ENCODE assay signal across 17 cellular contexts in genomic region chr16:88696441-88696840, GRCh38. TPM values are rescaled to one million over a fixed set of nuclear protein-coding genes. Genes with fewer than 3 reads are reported as not detected.
DNase-seq lines count a peak whose midpoint lies in the region; ATAC-seq, FAIRE-seq and TF ChIP-seq lines count a peak whose summit lies in the region.
"Had no signal": no experiment of that assay in that cellular context is flagged by ENCODE, and none has a peak within 500 bp of the region (broad histone marks: within the 10 kb centered on the region; RNA-seq: fewer than 3 reads in every experiment).

No MANE protein-coding gene starts in this region.

- H3K36me3 ChIP-seq in HepG2 (replicated peaks in 1 of 2; ENCODE audit: control insufficient read depth in 1 of 2, insufficient read depth in 2 of 2, low read length in 2 of 2) (peaks cover 11 to 12% of the 10 kb centered on the region in 2 experiments; a peak in 4 of 5 replicates), right lobe of liver (peaks cover 0 to 9% (median 1%) of the 10 kb centered on the region in 4 donors), psoas muscle (ENCODE audit: insufficient read depth in 1 of 2, low read depth in 1 of 2) (peaks cover 3 to 50% of the 10 kb centered on the region in 2 donors)

- intact Hi-C loops in HepG2 (cut with micrococcal nuclease; ENCODE audit: unreplicated experiment): no loop called here
- intact Hi-C loops in right lobe of liver (cut with DNase I): no loop called here
- intact Hi-C loops in psoas muscle (cut with DNase I): no loop called here
- intact Hi-C loops in Right ventricle myocardium inferior (cut with DNase I): no loop called here

- DNase-seq in HepG2 (ENCODE audit: low spot score): no peak
- DNase-seq in right lobe of liver: no peak
- DNase-seq in T-cell: no peak
- no peak for DNase-seq in psoas muscle
- DNase-seq in ecto neural progenitor cell (ENCODE audit: low spot score): no peak
- DNase-seq in Right ventricle myocardium inferior (ENCODE audit: missing footprints): no peak
- DNase-seq: BE2C, DMS53, GF-D8, HCEC 1CT, HFFc6 had no signal

- TF ChIP-seq POLR2A in HepG2 (IDR thresholded peaks at IDR 0.05; ENCODE audit: insufficient read depth in 1 of 2, low read depth in 2 of 2, low read length in 2 of 2) (no peak), right lobe of liver (IDR thresholded peaks at IDR 0.05) (no peak)

- POLR2A ChIA-PET in HepG2 (lab: Yijun Ruan, JAX) (no interaction called here), T-cell (lab: Charles Lee) (no interaction called here)

- TF ChIP-seq RAD21 in HepG2 (CRISPR knock-in tag; IDR thresholded peaks at IDR 0.05): no peak

- CTCF ChIA-PET in HepG2 (lab: Yijun Ruan, JAX; ENCODE audit: low intra/inter-chr PET ratio, low total read pairs) (no interaction called here), T-cell (lab: Charles Lee) (no interaction called here)

- no peak overlapping the region for H3K27ac ChIP-seq in HepG2 (ENCODE audit: extremely low read length, insufficient read depth, low read length)
- no peak overlapping the region for H3K27ac ChIP-seq in right lobe of liver
- H3K27ac ChIP-seq in psoas muscle: peak overlapping the region; percentile 79
- H3K27ac ChIP-seq: HL-60 had no signal

- H3K27me3 ChIP-seq in HepG2 (ENCODE audit: control insufficient read depth in 1 of 2, insufficient read depth in 2 of 2, low read length in 2 of 2): peaks cover 22 to 31% of the 10 kb centered on the region in 2 experiments
- no peaks in the 10 kb centered on the region for H3K27me3 ChIP-seq in right lobe of liver
- no peaks in the 10 kb centered on the region for H3K27me3 ChIP-seq in psoas muscle (ENCODE audit: insufficient read depth in 3 of 3, low read length in 2 of 3)
- H3K27me3 ChIP-seq: BE2C had no signal

- H2AFZ ChIP-seq in HepG2 (ENCODE audit: low read length): no peak overlapping the region

- WGBS in HepG2 (ENCODE audit: low lambda C conversion rate): 87% methylated on average over 13 of the region's 14 CpGs
- 93% methylated on average over 6 of the region's 14 CpGs for WGBS in right lobe of liver (ENCODE audit: insufficient coverage, low coverage, low lambda C conversion rate, missing lambda C conversion rate)
- WGBS in psoas muscle, 3 donors: 86 to 88% (median 87%) methylated on average over 14 of the region's 14 CpGs

- no peak for FAIRE-seq in HepG2 (lab: Jason Lieb, UNC)
- FAIRE-seq: A204.1, GM19239, H1 had no signal

- no TSS peak for BruUV-seq in HepG2 (replicated peaks; lab: Mats Ljungman, UMichigan)

- no peaks in the 10 kb centered on the region for H4K20me1 ChIP-seq in HepG2 (ENCODE audit: insufficient read depth, low read length)

- peaks cover 15% of the 10 kb centered on the region for H3K36me3 Mint-ChIP-seq in T-cell

- H3K4me2 ChIP-seq in HepG2 (ENCODE audit: low read depth, low read length): no peak overlapping the region

- TF ChIP-seq CTCF in HepG2 (CRISPR knock-in tag; IDR thresholded peaks at IDR 0.05) (no peak), right lobe of liver (IDR thresholded peaks at IDR 0.05) (no peak), psoas muscle (IDR thresholded peaks at IDR 0.05) (no peak)

- H3K4me1 ChIP-seq in HepG2 (ENCODE audit: insufficient read depth, low read length): peaks cover 28% of the 10 kb centered on the region
- H3K4me1 ChIP-seq in right lobe of liver: peaks cover 0 to 4% (median 0%) of the 10 kb centered on the region in 4 donors
- peaks cover 12% of the 10 kb centered on the region for H3K4me1 ChIP-seq in psoas muscle
- H3K4me1 ChIP-seq: BE2C had no signal

- no peaks in the 10 kb centered on the region for H3K9me3 Mint-ChIP-seq in T-cell
- H3K9me3 Mint-ChIP-seq: CD14-positive monocyte, HFFc6 had no signal

- H3K4me1 Mint-ChIP-seq in T-cell: peaks cover 53 to 59% (median 58%) of the 10 kb centered on the region in 3 donors

- TF ChIP-seq EP300 in HepG2 (IDR thresholded peaks at IDR 0.05; ENCODE audit: low read depth in 2 of 2, low read length in 2 of 2): no peak
- TF ChIP-seq EP300 in HepG2 (CRISPR knock-in tag; IDR thresholded peaks at IDR 0.05; ENCODE audit: borderline replicate concordance): no peak

- H3K4me3 ChIP-seq in HepG2 (replicated peaks in 1 of 3; ENCODE audit: insufficient read depth in 1 of 3, low read depth in 2 of 3, low read length in 3 of 3): no peak overlapping the region
- H3K4me3 ChIP-seq in right lobe of liver: no peak overlapping the region
- H3K4me3 ChIP-seq in psoas muscle: no peak overlapping the region

- H3K27ac Mint-ChIP-seq in T-cell: peak overlapping the region; percentile 28 to 31
- H3K27ac Mint-ChIP-seq: HFFc6 had no signal

- no peaks in the 10 kb centered on the region for H3K27me3 Mint-ChIP-seq in T-cell

- no peak overlapping the region for H3K9ac ChIP-seq in HepG2 (ENCODE audit: insufficient read depth, low read depth, low read length)

- H3K9me3 ChIP-seq in HepG2 (ENCODE audit: low read length) (no peaks in the 10 kb centered on the region), right lobe of liver (no peaks in the 10 kb centered on the region), psoas muscle (no peaks in the 10 kb centered on the region)
- H3K9me3 ChIP-seq: BE2C had no signal

- no peak overlapping the region for H3K4me3 Mint-ChIP-seq in T-cell
- H3K4me3 Mint-ChIP-seq: CD14-positive monocyte, HFFc6 had no signal

- in situ Hi-C loops in HepG2 (cut with HindIII; ENCODE audit: extremely low pct_ligation_motif_present, low pct_unique_long_range_greater_than_20kb): no loop called here

- no peaks in the 10 kb centered on the region for H3K79me2 ChIP-seq in HepG2 (ENCODE audit: insufficient read depth, low read length)

- ATAC-seq in HepG2 (no peak), right lobe of liver (no peak), T-cell (replicated peaks in 1 of 4) (no peak), psoas muscle (no peak), Right ventricle myocardium inferior (no peak), GM19463 (IDR thresholded peaks at IDR 0.05; ENCODE audit: unreplicated experiment) (no peak)

RNA-seq across cellular contexts. Expression of gene RNF166, which starts 9.8 kb away (rescaled TPM):
- 15.1 and 23.0 TPM in 2 replicates for total RNA-seq in HepG2 (2016; rRNA removed; fragmentation: Illumina TruSeq; extraction: Trizol)
- 36.0 and 37.2 TPM in 2 replicates for total RNA-seq in HepG2 (2016; cell fraction: cytosol; rRNA removed; fragmentation: Illumina TruSeq; extraction: Trizol; ENCODE audit: low read depth)
- 17.3 and 23.3 TPM in 2 replicates for total RNA-seq in HepG2 (2016; cell fraction: insoluble cytoplasmic fraction; rRNA removed; fragmentation: Illumina TruSeq; extraction: Trizol)
- total RNA-seq in HepG2 (2016; cell fraction: membrane; rRNA removed; fragmentation: Illumina TruSeq; extraction: Trizol): 41.6 and 45.9 TPM in 2 replicates
- 14.0 and 14.1 TPM in 2 replicates for total RNA-seq in HepG2 (2016; cell fraction: nucleus; rRNA removed; fragmentation: Illumina TruSeq; extraction: Trizol)
- 21.4 and 26.2 TPM in 2 replicates for polyA plus RNA-seq in HepG2 (2011; rRNA removed)
- polyA plus RNA-seq in HepG2 (2011; cell fraction: cytosol; rRNA removed): 14.8 and 24.4 TPM in 2 replicates
- 83.8 and 91.3 TPM in 2 replicates for polyA plus RNA-seq in HepG2 (2011; cell fraction: nucleus; rRNA removed)
- polyA plus RNA-seq in HepG2 (2012): 12.2 and 16.1 TPM in 2 replicates
- 22.9 and 25.4 TPM in 2 replicates for polyA plus RNA-seq in HepG2 (2016; cell fraction: cytosol; fragmentation: Illumina TruSeq; extraction: Trizol; ENCODE audit: low read depth)
- polyA plus RNA-seq in HepG2 (2016; cell fraction: insoluble cytoplasmic fraction; fragmentation: Illumina TruSeq; extraction: Trizol; ENCODE audit: low read depth): 19.2 and 20.2 TPM in 2 replicates
- polyA plus RNA-seq in HepG2 (2016; cell fraction: membrane; fragmentation: Illumina TruSeq; extraction: Trizol; ENCODE audit: low read depth): 32.0 and 34.1 TPM in 2 replicates
- 36.7 and 43.4 TPM in 2 replicates for polyA plus RNA-seq in HepG2 (2016; cell fraction: nucleus; fragmentation: Illumina TruSeq; extraction: Trizol; ENCODE audit: insufficient read depth, low read depth)
- 11.5 and 25.6 TPM in 2 replicates for polyA minus RNA-seq in HepG2 (2011; rRNA and poly(A)+ RNA removed; ENCODE audit: low replicate concordance)
- polyA minus RNA-seq in HepG2 (2011; cell fraction: cytosol; rRNA and poly(A)+ RNA removed): 12.9 and 17.8 TPM in 2 replicates
- 14.2 and 18.7 TPM in 2 replicates for polyA minus RNA-seq in HepG2 (2011; cell fraction: nucleus; rRNA and poly(A)+ RNA removed)
- total RNA-seq in right lobe of liver: 10 to 100 TPM in 2 of 6 experiments, 1 to 10 TPM in 4; 8.1 to 12.8 (median 10.0) TPM
- total RNA-seq in T-cell: 100 to 1,000 TPM; 246 to 369 (median 264) TPM
- 10 to 100 TPM; 13.4 to 22.9 (median 15.7) TPM for total RNA-seq in psoas muscle
- 10 to 100 TPM; 10.1 to 14.9 (median 12.1) TPM for polyA plus RNA-seq in psoas muscle
- 17.0 TPM for total RNA-seq in Right ventricle myocardium inferior

RNA-seq across cellular contexts. Expression of gene CTU2, which starts 9.9 kb away (rescaled TPM):
- total RNA-seq in HepG2 (2016; rRNA removed; fragmentation: Illumina TruSeq; extraction: Trizol): 21.9 TPM in 2 replicates
- 11.4 and 12.8 TPM in 2 replicates for total RNA-seq in HepG2 (2016; cell fraction: cytosol; rRNA removed; fragmentation: Illumina TruSeq; extraction: Trizol; ENCODE audit: low read depth)
- 16.8 and 22.4 TPM in 2 replicates for total RNA-seq in HepG2 (2016; cell fraction: insoluble cytoplasmic fraction; rRNA removed; fragmentation: Illumina TruSeq; extraction: Trizol)
- total RNA-seq in HepG2 (2016; cell fraction: membrane; rRNA removed; fragmentation: Illumina TruSeq; extraction: Trizol): 13.8 and 15.9 TPM in 2 replicates
- total RNA-seq in HepG2 (2016; cell fraction: nucleus; rRNA removed; fragmentation: Illumina TruSeq; extraction: Trizol): 16.7 and 17.2 TPM in 2 replicates
- polyA plus RNA-seq in HepG2 (2011; rRNA removed): 13.3 and 18.5 TPM in 2 replicates
- 11.8 and 19.4 TPM in 2 replicates for polyA plus RNA-seq in HepG2 (2011; cell fraction: cytosol; rRNA removed)
- 63.3 and 73.6 TPM in 2 replicates for polyA plus RNA-seq in HepG2 (2011; cell fraction: nucleus; rRNA removed)
- polyA plus RNA-seq in HepG2 (2012): 11.6 and 15.1 TPM in 2 replicates
- polyA plus RNA-seq in HepG2 (2016; cell fraction: cytosol; fragmentation: Illumina TruSeq; extraction: Trizol; ENCODE audit: low read depth): 12.4 and 16.5 TPM in 2 replicates
- polyA plus RNA-seq in HepG2 (2016; cell fraction: insoluble cytoplasmic fraction; fragmentation: Illumina TruSeq; extraction: Trizol; ENCODE audit: low read depth): 20.9 and 22.4 TPM in 2 replicates
- 13.3 and 14.9 TPM in 2 replicates for polyA plus RNA-seq in HepG2 (2016; cell fraction: membrane; fragmentation: Illumina TruSeq; extraction: Trizol; ENCODE audit: low read depth)
- polyA plus RNA-seq in HepG2 (2016; cell fraction: nucleus; fragmentation: Illumina TruSeq; extraction: Trizol; ENCODE audit: insufficient read depth, low read depth): 39.4 and 44.9 TPM in 2 replicates
- 23.1 and 25.7 TPM in 2 replicates for polyA minus RNA-seq in HepG2 (2011; rRNA and poly(A)+ RNA removed; ENCODE audit: low replicate concordance)
- 15.2 and 18.6 TPM in 2 replicates for polyA minus RNA-seq in HepG2 (2011; cell fraction: cytosol; rRNA and poly(A)+ RNA removed)
- 19.3 and 20.7 TPM in 2 replicates for polyA minus RNA-seq in HepG2 (2011; cell fraction: nucleus; rRNA and poly(A)+ RNA removed)
- total RNA-seq in right lobe of liver: 1 to 10 TPM; 5.0 to 9.5 (median 8.2) TPM
- 10 to 100 TPM; 30.1 to 39.5 (median 38.6) TPM for total RNA-seq in T-cell
- total RNA-seq in psoas muscle: 10 to 100 TPM; 12.4 to 24.1 (median 19.6) TPM
- 10 to 100 TPM; 20.2 to 24.1 (median 21.9) TPM for polyA plus RNA-seq in psoas muscle
- total RNA-seq in Right ventricle myocardium inferior: 13.1 TPM

RNA-seq across cellular contexts. Expression of gene SNAI3, which starts 10.1 kb away (rescaled TPM):
- total RNA-seq in HepG2 (2016; rRNA removed; fragmentation: Illumina TruSeq; extraction: Trizol) (0.09 and 0.18 TPM in 2 replicates), right lobe of liver (under 1 TPM; 0.15 to 0.98 (median 0.35) TPM), T-cell (10 to 100 TPM in 3 of 5 donors, 1 to 10 TPM in 2; 5.2 to 20.4 (median 17.2) TPM), psoas muscle (1 to 10 TPM; 1.5 to 8.5 (median 4.0) TPM), Right ventricle myocardium inferior (2.9 TPM)
- not detected in 2 replicates for total RNA-seq in HepG2 (2016; cell fraction: cytosol; rRNA removed; fragmentation: Illumina TruSeq; extraction: Trizol; ENCODE audit: low read depth)
- total RNA-seq in HepG2 (2016; cell fraction: insoluble cytoplasmic fraction; rRNA removed; fragmentation: Illumina TruSeq; extraction: Trizol): 0.13 and 0.17 TPM in 2 replicates
- 0.12 TPM in 1 of 2 replicates, not detected in the other for total RNA-seq in HepG2 (2016; cell fraction: membrane; rRNA removed; fragmentation: Illumina TruSeq; extraction: Trizol)
- not detected in 2 replicates for total RNA-seq in HepG2 (2016; cell fraction: nucleus; rRNA removed; fragmentation: Illumina TruSeq; extraction: Trizol)
- polyA plus RNA-seq in HepG2 (2011; rRNA removed) (0.18 and 0.40 TPM in 2 replicates), psoas muscle (1 to 10 TPM; 1.2 to 5.3 (median 3.0) TPM)
- polyA plus RNA-seq in HepG2 (2011; cell fraction: cytosol; rRNA removed): 0.18 and 0.44 TPM in 2 replicates
- polyA plus RNA-seq in HepG2 (2011; cell fraction: nucleus; rRNA removed): 0.35 and 0.64 TPM in 2 replicates
- polyA plus RNA-seq in HepG2 (2012): 0.40 and 0.47 TPM in 2 replicates
- 0.08 TPM in 1 of 2 replicates, not detected in the other for polyA plus RNA-seq in HepG2 (2016; cell fraction: cytosol; fragmentation: Illumina TruSeq; extraction: Trizol; ENCODE audit: low read depth)
- polyA plus RNA-seq in HepG2 (2016; cell fraction: insoluble cytoplasmic fraction; fragmentation: Illumina TruSeq; extraction: Trizol; ENCODE audit: low read depth): 0.26 TPM in 1 of 2 replicates, not detected in the other
- polyA plus RNA-seq in HepG2 (2016; cell fraction: membrane; fragmentation: Illumina TruSeq; extraction: Trizol; ENCODE audit: low read depth): 0.15 and 0.21 TPM in 2 replicates
- 0.27 TPM in 1 of 2 replicates, not detected in the other for polyA plus RNA-seq in HepG2 (2016; cell fraction: nucleus; fragmentation: Illumina TruSeq; extraction: Trizol; ENCODE audit: insufficient read depth, low read depth)
- polyA minus RNA-seq in HepG2 (2011; rRNA and poly(A)+ RNA removed; ENCODE audit: low replicate concordance): 0.84 TPM in 1 of 2 replicates, not detected in the other
- not detected in 2 replicates for polyA minus RNA-seq in HepG2 (2011; cell fraction: cytosol; rRNA and poly(A)+ RNA removed)
- polyA minus RNA-seq in HepG2 (2011; cell fraction: nucleus; rRNA and poly(A)+ RNA removed): not detected in 2 replicates
- total RNA-seq: HFFc6 had no signal

RNA-seq across cellular contexts. Expression of gene MVD, which starts 33.5 kb away (rescaled TPM):
- 128 and 187 TPM in 2 replicates for total RNA-seq in HepG2 (2016; rRNA removed; fragmentation: Illumina TruSeq; extraction: Trizol)
- total RNA-seq in HepG2 (2016; cell fraction: cytosol; rRNA removed; fragmentation: Illumina TruSeq; extraction: Trizol; ENCODE audit: low read depth): 86.8 and 92.1 TPM in 2 replicates
- 110 and 194 TPM in 2 replicates for total RNA-seq in HepG2 (2016; cell fraction: insoluble cytoplasmic fraction; rRNA removed; fragmentation: Illumina TruSeq; extraction: Trizol)
- 93.3 and 93.5 TPM in 2 replicates for total RNA-seq in HepG2 (2016; cell fraction: membrane; rRNA removed; fragmentation: Illumina TruSeq; extraction: Trizol)
- 150 and 173 TPM in 2 replicates for total RNA-seq in HepG2 (2016; cell fraction: nucleus; rRNA removed; fragmentation: Illumina TruSeq; extraction: Trizol)
- 28.1 and 68.9 TPM in 2 replicates for polyA plus RNA-seq in HepG2 (2011; rRNA removed)
- polyA plus RNA-seq in HepG2 (2011; cell fraction: cytosol; rRNA removed): 33.1 and 34.9 TPM in 2 replicates
- polyA plus RNA-seq in HepG2 (2011; cell fraction: nucleus; rRNA removed): 340 and 407 TPM in 2 replicates
- polyA plus RNA-seq in HepG2 (2012): 81.3 and 104 TPM in 2 replicates
- 49.5 and 55.8 TPM in 2 replicates for polyA plus RNA-seq in HepG2 (2016; cell fraction: cytosol; fragmentation: Illumina TruSeq; extraction: Trizol; ENCODE audit: low read depth)
- polyA plus RNA-seq in HepG2 (2016; cell fraction: insoluble cytoplasmic fraction; fragmentation: Illumina TruSeq; extraction: Trizol; ENCODE audit: low read depth): 117 and 128 TPM in 2 replicates
- polyA plus RNA-seq in HepG2 (2016; cell fraction: membrane; fragmentation: Illumina TruSeq; extraction: Trizol; ENCODE audit: low read depth): 64.4 TPM in 2 replicates
- 435 and 459 TPM in 2 replicates for polyA plus RNA-seq in HepG2 (2016; cell fraction: nucleus; fragmentation: Illumina TruSeq; extraction: Trizol; ENCODE audit: insufficient read depth, low read depth)
- 8.9 and 43.8 TPM in 2 replicates for polyA minus RNA-seq in HepG2 (2011; rRNA and poly(A)+ RNA removed; ENCODE audit: low replicate concordance)
- 24.2 and 37.5 TPM in 2 replicates for polyA minus RNA-seq in HepG2 (2011; cell fraction: cytosol; rRNA and poly(A)+ RNA removed)
- 34.4 and 55.3 TPM in 2 replicates for polyA minus RNA-seq in HepG2 (2011; cell fraction: nucleus; rRNA and poly(A)+ RNA removed)
- total RNA-seq in right lobe of liver: 10 to 100 TPM; 10.2 to 57.1 (median 15.2) TPM
- total RNA-seq in T-cell: 10 to 100 TPM; 52.3 to 81.4 (median 63.4) TPM
- total RNA-seq in psoas muscle: 10 to 100 TPM; 11.7 to 26.8 (median 16.1) TPM
- 10 to 100 TPM; 13.7 to 19.2 (median 15.9) TPM for polyA plus RNA-seq in psoas muscle
- 24.0 TPM for total RNA-seq in Right ventricle myocardium inferior

RNA-seq across cellular contexts. Expression of gene CYBA, which starts 45.6 kb away (rescaled TPM):
- total RNA-seq in HepG2 (2016; rRNA removed; fragmentation: Illumina TruSeq; extraction: Trizol) (84.2 and 250 TPM in 2 replicates), right lobe of liver (10 to 100 TPM; 22.8 to 70.0 (median 41.3) TPM), T-cell (100 to 1,000 TPM; 271 to 456 (median 403) TPM), psoas muscle (10 to 100 TPM; 17.1 to 20.2 (median 19.2) TPM), Right ventricle myocardium inferior (63.7 TPM)
- 92.1 and 114 TPM in 2 replicates for total RNA-seq in HepG2 (2016; cell fraction: cytosol; rRNA removed; fragmentation: Illumina TruSeq; extraction: Trizol; ENCODE audit: low read depth)
- 90.4 and 246 TPM in 2 replicates for total RNA-seq in HepG2 (2016; cell fraction: insoluble cytoplasmic fraction; rRNA removed; fragmentation: Illumina TruSeq; extraction: Trizol)
- 55.3 and 74.3 TPM in 2 replicates for total RNA-seq in HepG2 (2016; cell fraction: membrane; rRNA removed; fragmentation: Illumina TruSeq; extraction: Trizol)
- total RNA-seq in HepG2 (2016; cell fraction: nucleus; rRNA removed; fragmentation: Illumina TruSeq; extraction: Trizol): 170 and 197 TPM in 2 replicates
- polyA plus RNA-seq in HepG2 (2011; rRNA removed) (196 and 258 TPM in 2 replicates), psoas muscle (10 to 100 TPM in 2 of 3 donors, 1 to 10 TPM in 1; 9.1 to 28.0 (median 24.0) TPM)
- polyA plus RNA-seq in HepG2 (2011; cell fraction: cytosol; rRNA removed): 338 and 484 TPM in 2 replicates
- polyA plus RNA-seq in HepG2 (2011; cell fraction: nucleus; rRNA removed): 620 and 660 TPM in 2 replicates
- polyA plus RNA-seq in HepG2 (2012): 207 and 213 TPM in 2 replicates
- polyA plus RNA-seq in HepG2 (2016; cell fraction: cytosol; fragmentation: Illumina TruSeq; extraction: Trizol; ENCODE audit: low read depth): 111 and 128 TPM in 2 replicates
- polyA plus RNA-seq in HepG2 (2016; cell fraction: insoluble cytoplasmic fraction; fragmentation: Illumina TruSeq; extraction: Trizol; ENCODE audit: low read depth): 97.6 and 108 TPM in 2 replicates
- polyA plus RNA-seq in HepG2 (2016; cell fraction: membrane; fragmentation: Illumina TruSeq; extraction: Trizol; ENCODE audit: low read depth): 58.9 and 66.6 TPM in 2 replicates
- 462 and 471 TPM in 2 replicates for polyA plus RNA-seq in HepG2 (2016; cell fraction: nucleus; fragmentation: Illumina TruSeq; extraction: Trizol; ENCODE audit: insufficient read depth, low read depth)
- 170 and 432 TPM in 2 replicates for polyA minus RNA-seq in HepG2 (2011; rRNA and poly(A)+ RNA removed; ENCODE audit: low replicate concordance)
- polyA minus RNA-seq in HepG2 (2011; cell fraction: cytosol; rRNA and poly(A)+ RNA removed): 173 and 183 TPM in 2 replicates
- 79.1 and 82.6 TPM in 2 replicates for polyA minus RNA-seq in HepG2 (2011; cell fraction: nucleus; rRNA and poly(A)+ RNA removed)

Comparison
In these comparisons a context has a peak if more than half of its experiments do, and no peak if none do; other contexts are left out.
1. RNA of gene RNF166, which starts 9.8 kb away (total RNA-seq): 246 to 369 TPM in T-cell; 14.0 to 45.9 TPM in HepG2, 13.4 to 22.9 TPM in psoas muscle, 17.0 TPM in Right ventricle myocardium inferior (single experiment) and 8.1 to 12.8 TPM in right lobe of liver; every median in the first group is over 4 times any median in the second.